Comparison of ENCODE assay signal across 10 cellular contexts in the genomic region with DNA sequence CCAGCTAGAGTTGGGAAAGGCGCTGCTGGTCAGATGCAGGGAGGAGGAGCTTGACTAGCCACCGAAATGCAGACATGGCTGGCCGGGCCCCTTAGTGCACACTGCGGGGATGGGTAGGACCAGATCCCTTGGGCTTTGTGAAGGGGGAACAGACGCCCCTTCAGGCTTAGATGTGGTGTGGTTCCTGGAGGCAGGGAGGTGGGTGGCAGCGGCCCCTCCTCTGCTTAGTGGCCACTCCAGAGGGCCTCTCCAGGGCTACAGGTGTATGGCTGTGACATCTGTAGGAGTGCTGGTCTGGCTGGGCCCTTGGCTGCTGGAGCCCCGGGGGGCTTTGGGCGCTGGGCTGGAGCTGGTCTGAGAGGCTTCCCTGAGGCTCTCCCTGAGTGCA. TPM values are rescaled to one million over a fixed set of nuclear protein-coding genes. Genes with fewer than 3 reads are reported as not detected.
DNase-seq lines count a peak whose midpoint lies in the region; ATAC-seq and TF ChIP-seq lines count a peak whose summit lies in the region.
"Had no signal": no experiment of that assay in that cellular context is flagged by ENCODE, and none has a peak within 500 bp of the region (broad histone marks: within the 10 kb centered on the region; RNA-seq: fewer than 3 reads in every experiment).

No MANE protein-coding gene starts in this region.

- no peak overlapping the region for H3K4me2 ChIP-seq in osteoblast (ENCODE audit: insufficient read depth, low read length)

- H2AFZ ChIP-seq in osteoblast (ENCODE audit: low read length) = no peak overlapping the region

- H3K4me1 ChIP-seq in osteoblast (ENCODE audit: insufficient read depth, low read length) = peaks cover 44% of the 10 kb centered on the region

- peak overlapping the region in 2 of 4 donors; percentile 61 to 67 for H3K4me3 Mint-ChIP-seq in IgD-negative memory B cell
- H3K4me3 Mint-ChIP-seq in activated naive CD8-positive, alpha-beta T cell treated with anti-CD3 and anti-CD28 coated beads, Interleukin-2, amount 10 ng/mL, durations not matched to agents 7 days and 5 days = peak overlapping the region; percentile 100

- no peaks in the 10 kb centered on the region for H3K9me3 Mint-ChIP-seq in IgD-negative memory B cell
- no peaks in the 10 kb centered on the region for H3K9me3 Mint-ChIP-seq in activated naive CD8-positive, alpha-beta T cell treated with anti-CD3 and anti-CD28 coated beads, Interleukin-2, amount 10 ng/mL, durations not matched to agents 7 days and 5 days

- no peaks in the 10 kb centered on the region for H3K27me3 ChIP-seq in osteoblast (ENCODE audit: insufficient read depth, low read length)
- H3K27me3 ChIP-seq: testis had no signal

- H3K27ac Mint-ChIP-seq in IgD-negative memory B cell = peak overlapping the region; percentile 65 to 93 (median 69)
- H3K27ac Mint-ChIP-seq in activated naive CD8-positive, alpha-beta T cell treated with anti-CD3 and anti-CD28 coated beads, Interleukin-2, amount 10 ng/mL, durations not matched to agents 7 days and 5 days = peak overlapping the region; percentile 90

- no peak for TF ChIP-seq CTCF in osteoblast (IDR thresholded peaks at IDR 0.05; ENCODE audit: extremely low read depth, low read depth, low read length)

- no peaks in the 10 kb centered on the region for H3K27me3 Mint-ChIP-seq in IgD-negative memory B cell
- no peaks in the 10 kb centered on the region for H3K27me3 Mint-ChIP-seq in activated naive CD8-positive, alpha-beta T cell treated with anti-CD3 and anti-CD28 coated beads, Interleukin-2, amount 10 ng/mL, durations not matched to agents 7 days and 5 days

- H3K36me3 ChIP-seq in osteoblast (ENCODE audit: insufficient read depth, low read length) = peaks cover 66% of the 10 kb centered on the region

- H4K20me1 ChIP-seq in osteoblast (ENCODE audit: insufficient read depth, low read length) = peaks cover 48% of the 10 kb centered on the region

- H3K27ac ChIP-seq in osteoblast (ENCODE audit: low read depth, low read length) = peak overlapping the region; percentile 42
- H3K27ac ChIP-seq: 22Rv1, testis had no signal

- peaks cover 42% of the 10 kb centered on the region for H3K79me2 ChIP-seq in osteoblast (ENCODE audit: insufficient read depth, low read length)

- no peaks in the 10 kb centered on the region for H3K36me3 Mint-ChIP-seq in IgD-negative memory B cell
- H3K36me3 Mint-ChIP-seq in activated naive CD8-positive, alpha-beta T cell treated with anti-CD3 and anti-CD28 coated beads, Interleukin-2, amount 10 ng/mL, durations not matched to agents 7 days and 5 days = peaks cover 75% of the 10 kb centered on the region

- DNase-seq in NCI-H82 (lab: John Stamatoyannopoulos, UW) (peak; percentile 54), NCI-H82 treated with DMSO at 0.1 percent for 48 hours (lab: John Stamatoyannopoulos, UW; ENCODE audit: unreplicated experiment) (no peak), osteoblast (ENCODE audit: insufficient read length, low spot score, missing footprints) (no peak), HPDE6-E6E7 (ENCODE audit: extremely low spot score) (no peak), HT-29 (ENCODE audit: low spot score) (no peak)
- DNase-seq in activated naive CD8-positive, alpha-beta T cell treated with anti-CD3 and anti-CD28 coated beads, Interleukin-2, amount 10 ng/mL, durations not matched to agents 7 days and 5 days = no peak
- no peak for DNase-seq in effector CD8-positive, alpha-beta T cell (lab: John Stamatoyannopoulos, UW)

- H3K9me3 ChIP-seq in osteoblast (ENCODE audit: low read depth, low read length) = no peaks in the 10 kb centered on the region
- H3K9me3 ChIP-seq: testis had no signal

- POLR2A ChIA-PET in activated naive CD8-positive, alpha-beta T cell treated with anti-CD3 and anti-CD28 coated beads, Interleukin-2, amount 10 ng/mL, durations not matched to agents 7 days and 5 days (lab: Charles Lee) = interaction anchor here (0.8 to 20.2 kb wide), 12 partner anchors 11 to 168 kb away, joined by 3 to 556 read pairs (median 6); a partner anchor contains a TSS

- ATAC-seq in activated naive CD8-positive, alpha-beta T cell treated with anti-CD3 and anti-CD28 coated beads, Interleukin-2, amount 10 ng/mL, durations not matched to agents 7 days and 5 days (ENCODE audit: low read depth) = no peak

- peaks cover 33 to 52% (median 39%) of the 10 kb centered on the region in 3 donors for H3K4me1 Mint-ChIP-seq in IgD-negative memory B cell
- peaks cover 57% of the 10 kb centered on the region for H3K4me1 Mint-ChIP-seq in activated naive CD8-positive, alpha-beta T cell treated with anti-CD3 and anti-CD28 coated beads, Interleukin-2, amount 10 ng/mL, durations not matched to agents 7 days and 5 days

- H3K4me3 ChIP-seq in osteoblast (ENCODE audit: insufficient read depth, low read length) = no peak overlapping the region
- H3K4me3 ChIP-seq: testis had no signal

RNA-seq across cellular contexts. Expression of a gene that starts 5.9 kb away (rescaled TPM):
- 309 TPM for polyA plus RNA-seq in IgD-negative memory B cell
- 100 to 1,000 TPM; 382 to 413 TPM for total RNA-seq in activated naive CD8-positive, alpha-beta T cell treated with anti-CD3 and anti-CD28 coated beads, Interleukin-2, amount 10 ng/mL, durations not matched to agents 7 days and 5 days
- 17.7 and 21.0 TPM in 2 replicates for total RNA-seq in osteoblast
- 70.5 and 79.7 TPM in 2 replicates for total RNA-seq in HT-29 (2014; rRNA removed; shearing (Covaris generic))

RNA-seq across cellular contexts. Expression of a gene that starts 14.4 kb away (rescaled TPM):
- polyA plus RNA-seq in IgD-negative memory B cell = 9.6 TPM
- total RNA-seq in activated naive CD8-positive, alpha-beta T cell treated with anti-CD3 and anti-CD28 coated beads, Interleukin-2, amount 10 ng/mL, durations not matched to agents 7 days and 5 days = 10 to 100 TPM; 23.1 to 26.9 TPM
- 11.6 and 11.8 TPM in 2 replicates for total RNA-seq in osteoblast
- total RNA-seq in HT-29 (2014; rRNA removed; shearing (Covaris generic)) = 40.7 and 53.9 TPM in 2 replicates

RNA-seq across cellular contexts. Expression of a gene that starts 14.7 kb away (rescaled TPM):
- 9.8 TPM for polyA plus RNA-seq in IgD-negative memory B cell
- total RNA-seq in activated naive CD8-positive, alpha-beta T cell treated with anti-CD3 and anti-CD28 coated beads, Interleukin-2, amount 10 ng/mL, durations not matched to agents 7 days and 5 days = 10 to 100 TPM; 18.5 to 21.4 TPM
- total RNA-seq in osteoblast = 27.4 and 30.8 TPM in 2 replicates
- 18.3 and 25.4 TPM in 2 replicates for total RNA-seq in HT-29 (2014; rRNA removed; shearing (Covaris generic))

RNA-seq across cellular contexts. Expression of a gene that starts 40.5 kb away (rescaled TPM):
- polyA plus RNA-seq in IgD-negative memory B cell = 1.5 TPM
- 1 to 10 TPM; 5.8 to 6.9 TPM for total RNA-seq in activated naive CD8-positive, alpha-beta T cell treated with anti-CD3 and anti-CD28 coated beads, Interleukin-2, amount 10 ng/mL, durations not matched to agents 7 days and 5 days
- 3.6 and 3.8 TPM in 2 replicates for total RNA-seq in osteoblast
- total RNA-seq in HT-29 (2014; rRNA removed; shearing (Covaris generic)) = 2.0 and 2.9 TPM in 2 replicates
